Comparison of ENCODE assay signal across 8 cellular contexts in genomic region chr7:26101471-26102151, GRCh38. TPM values are rescaled to one million over a fixed set of nuclear protein-coding genes. Genes with fewer than 3 reads are reported as not detected.
A peak's percentile ranks its signal among the peaks of the same experiment; 100 is the strongest.
DNase-seq lines count a peak whose midpoint lies in the region; ATAC-seq and TF ChIP-seq lines count a peak whose summit lies in the region.

No MANE protein-coding gene starts in this region.

- TF ChIP-seq POLR2A in GM19099 (IDR thresholded peaks at IDR 0.05; ENCODE audit: extremely low read depth, insufficient read length, low read depth), result peak; percentile 52

- DNase-seq in retina, result peak; percentile 72
- no peak for DNase-seq in DMS53 treated with DMSO at 0.1 percent for 48 hours (lab: John Stamatoyannopoulos, UW; ENCODE audit: unreplicated experiment)
- DNase-seq in NCI-H128 (lab: John Stamatoyannopoulos, UW; ENCODE audit: unreplicated experiment), result no peak

- H3K27ac Mint-ChIP-seq in IgD-negative memory B cell, result peak overlapping the region in 2 of 3 donors; percentile 63 to 94

- H3K36me3 Mint-ChIP-seq in IgD-negative memory B cell, result peaks cover 5% of the 10 kb centered on the region

- no peak for ATAC-seq in HG02970 (IDR thresholded peaks at IDR 0.05; ENCODE audit: low FRiP score, unreplicated experiment)
- no peak for ATAC-seq in GM18907 (IDR thresholded peaks at IDR 0.05; ENCODE audit: unreplicated experiment)

- no peaks in the 10 kb centered on the region for H3K27me3 ChIP-seq in duodenal mucosa (ENCODE audit: control insufficient read depth in 1 of 2, insufficient read depth in 2 of 2, low read length in 2 of 2)

- no peak overlapping the region for H3K9ac ChIP-seq in duodenal mucosa (ENCODE audit: low read depth in 1 of 2, low read length in 2 of 2)

- H3K9me3 ChIP-seq in duodenal mucosa (ENCODE audit: control insufficient read depth in 1 of 2, low read length in 2 of 2), result no peaks in the 10 kb centered on the region

- no peaks in the 10 kb centered on the region for H3K36me3 ChIP-seq in duodenal mucosa (ENCODE audit: control insufficient read depth in 1 of 2, insufficient read depth in 2 of 2, low read length in 2 of 2)

- H3K27me3 Mint-ChIP-seq in IgD-negative memory B cell, result no peaks in the 10 kb centered on the region

- H3K4me1 ChIP-seq in duodenal mucosa (ENCODE audit: control insufficient read depth in 1 of 2, insufficient read depth in 2 of 2, low read length in 2 of 2), result no peaks in the 10 kb centered on the region

- H3K4me3 Mint-ChIP-seq in IgD-negative memory B cell, result peak overlapping the region; percentile 91 to 96 (median 94)

- H3K27ac ChIP-seq in duodenal mucosa (ENCODE audit: low read depth, low read length), result peak overlapping the region; percentile 27

- H3K4me1 Mint-ChIP-seq in IgD-negative memory B cell, result peaks cover 23 to 32% (median 27%) of the 10 kb centered on the region in 3 donors

- H3K4me3 ChIP-seq in duodenal mucosa (ENCODE audit: low read depth in 1 of 2, low read length in 2 of 2), result peak overlapping the region; percentile 14 to 15

- peaks cover 0 to 2% (median 0%) of the 10 kb centered on the region in 3 donors for H3K9me3 Mint-ChIP-seq in IgD-negative memory B cell

RNA-seq across cellular contexts. Expression of gene NFE2L3, which starts 50.4 kb away (rescaled TPM):
- polyA plus RNA-seq in IgD-negative memory B cell, result 4.9 TPM
